In the genomic region with DNA sequence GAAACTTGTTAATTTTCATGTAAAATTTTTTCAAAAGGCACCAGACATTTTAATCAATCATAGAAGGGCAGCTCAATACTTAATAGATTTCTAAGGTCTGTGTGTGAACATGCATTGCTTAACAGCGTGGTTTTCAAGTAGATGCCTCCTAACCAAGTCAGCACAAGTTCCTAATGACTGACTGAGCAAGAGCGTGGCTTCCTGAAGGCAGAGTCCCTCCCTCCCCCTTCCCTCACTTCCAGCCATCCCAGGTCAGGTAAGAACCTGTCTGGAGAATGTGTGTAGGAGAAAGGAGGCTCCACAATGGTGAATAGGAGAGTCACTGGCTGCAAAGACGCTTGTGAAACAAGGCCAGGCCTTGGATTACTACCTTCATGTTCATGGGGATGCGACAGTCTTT, we compare ENCODE assay signal across 1 cellular context.
TF ChIP-seq lines count a peak whose summit lies in the region.

No MANE protein-coding gene starts in this region.

TF ChIP-seq in IMR-90, 13 proteins besides CTCF, POLR2A, EP300 and RAD21:
- TF ChIP-seq, protein P1, sequence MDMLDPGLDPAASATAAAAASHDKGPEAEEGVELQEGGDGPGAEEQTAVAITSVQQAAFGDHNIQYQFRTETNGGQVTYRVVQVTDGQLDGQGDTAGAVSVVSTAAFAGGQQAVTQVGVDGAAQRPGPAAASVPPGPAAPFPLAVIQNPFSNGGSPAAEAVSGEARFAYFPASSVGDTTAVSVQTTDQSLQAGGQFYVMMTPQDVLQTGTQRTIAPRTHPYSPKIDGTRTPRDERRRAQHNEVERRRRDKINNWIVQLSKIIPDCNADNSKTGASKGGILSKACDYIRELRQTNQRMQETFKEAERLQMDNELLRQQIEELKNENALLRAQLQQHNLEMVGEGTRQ (IDR thresholded peaks at IDR 0.05; ENCODE audit: low read depth, low read length): no peak
- TF ChIP-seq, protein P2, sequence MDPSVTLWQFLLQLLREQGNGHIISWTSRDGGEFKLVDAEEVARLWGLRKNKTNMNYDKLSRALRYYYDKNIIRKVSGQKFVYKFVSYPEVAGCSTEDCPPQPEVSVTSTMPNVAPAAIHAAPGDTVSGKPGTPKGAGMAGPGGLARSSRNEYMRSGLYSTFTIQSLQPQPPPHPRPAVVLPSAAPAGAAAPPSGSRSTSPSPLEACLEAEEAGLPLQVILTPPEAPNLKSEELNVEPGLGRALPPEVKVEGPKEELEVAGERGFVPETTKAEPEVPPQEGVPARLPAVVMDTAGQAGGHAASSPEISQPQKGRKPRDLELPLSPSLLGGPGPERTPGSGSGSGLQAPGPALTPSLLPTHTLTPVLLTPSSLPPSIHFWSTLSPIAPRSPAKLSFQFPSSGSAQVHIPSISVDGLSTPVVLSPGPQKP (IDR thresholded peaks at IDR 0.05; ENCODE audit: borderline replicate concordance, low read depth, low read length): no peak
- no peak for TF ChIP-seq SMC3 (IDR thresholded peaks at IDR 0.05; ENCODE audit: low read depth, low read length)
- TF ChIP-seq RCOR1 (IDR thresholded peaks at IDR 0.05; ENCODE audit: insufficient replicate concordance, low read length): no peak
- no peak for TF ChIP-seq CHD1 (IDR thresholded peaks at IDR 0.05; ENCODE audit: low read depth, low read length)
- no peak for TF ChIP-seq FOS (IDR thresholded peaks at IDR 0.05; ENCODE audit: low read depth, low read length)
- no peak for TF ChIP-seq RFX5 (IDR thresholded peaks at IDR 0.05; ENCODE audit: low read depth, low read length)
- no peak for TF ChIP-seq NFE2L2 (IDR thresholded peaks at IDR 0.05; ENCODE audit: low read depth, low read length)
- no peak for TF ChIP-seq BHLHE40 (IDR thresholded peaks at IDR 0.05; ENCODE audit: low read depth, low read length)
- no peak for TF ChIP-seq CEBPB (IDR thresholded peaks at IDR 0.05; ENCODE audit: low read depth, low read length)
- no peak for TF ChIP-seq MAFK (IDR thresholded peaks at IDR 0.05; ENCODE audit: low read depth, low read length)
- no peak for TF ChIP-seq MXI1 (IDR thresholded peaks at IDR 0.05; ENCODE audit: borderline replicate concordance, low read depth, low read length)
- no peak for TF ChIP-seq MAZ (IDR thresholded peaks at IDR 0.05; ENCODE audit: borderline replicate concordance, low read depth, low read length)
